In genomic region chr3:122101646-122102045, GRCh38 we compare ENCODE assay signal across 8 cellular contexts. TPM values are rescaled to one million over a fixed set of nuclear protein-coding genes. Genes with fewer than 3 reads are reported as not detected.
DNase-seq lines count a peak whose midpoint lies in the region; ATAC-seq and TF ChIP-seq lines count a peak whose summit lies in the region.

No MANE protein-coding gene starts in this region.

- DNase-seq in Daoy (ENCODE audit: low read depth) (peak; percentile 43), GM20000 (ENCODE audit: low spot score) (peak; percentile 40), HuH-7 (ENCODE audit: low spot score) (peak; percentile 21), NOMO-1 treated with DMSO at 0.1 percent for 48 hours (lab: John Stamatoyannopoulos, UW; ENCODE audit: unreplicated experiment) (peak; percentile 89), brain microvascular endothelial cell (peak; percentile 14), lung (ENCODE audit: low spot score) (no peak), epidermal melanocyte (ENCODE audit: insufficient read length, low spot score) (no peak), cortex of kidney (lab: John Stamatoyannopoulos, UW) (no peak)

- no peak overlapping the region for H3K27ac ChIP-seq in brain microvascular endothelial cell
- H3K27ac ChIP-seq in lung (ENCODE audit: low read depth in 1 of 2, low read length in 1 of 2): no peak overlapping the region

- H3K36me3 ChIP-seq in brain microvascular endothelial cell (replicated peaks) (no peaks in the 10 kb centered on the region), lung (ENCODE audit: control insufficient read depth in 2 of 2, insufficient read depth in 2 of 2, low read length in 2 of 2) (no peaks in the 10 kb centered on the region)

- no peak for ATAC-seq in lung (ENCODE audit: insufficient read depth, low FRiP score)

- WGBS in lung, 2 donors: 24 to 33% methylated on average over 3 of the region's 3 CpGs

- H3K27me3 ChIP-seq in brain microvascular endothelial cell (replicated peaks): no peaks in the 10 kb centered on the region
- no peaks in the 10 kb centered on the region for H3K27me3 ChIP-seq in lung (ENCODE audit: control insufficient read depth, insufficient read depth)

- in situ Hi-C loops in brain microvascular endothelial cell (cut with HindIII; ENCODE audit: low pct_ligation_motif_present, low sequenced_read_pairs): no loop called here

- H3K4me3 ChIP-seq in brain microvascular endothelial cell (ENCODE audit: low read depth, low read length): no peak overlapping the region
- H3K4me3 ChIP-seq in lung: no peak overlapping the region

- no peaks in the 10 kb centered on the region for H3K9me3 ChIP-seq in lung (ENCODE audit: control insufficient read depth in 2 of 2, insufficient read depth in 1 of 2, low read length in 1 of 2)

- TF ChIP-seq CTCF in GM20000 (IDR thresholded peaks at IDR 0.05; ENCODE audit: extremely low read depth, missing control alignments): peak; percentile 38
- peak; percentile 27 for TF ChIP-seq CTCF in brain microvascular endothelial cell (IDR thresholded peaks at IDR 0.05; ENCODE audit: low read depth, low read length, missing control alignments)
- peak; percentile 42 for TF ChIP-seq CTCF in lung (IDR thresholded peaks at IDR 0.05; ENCODE audit: control extremely low read depth, extremely low read depth)

- H3K4me1 ChIP-seq in lung (ENCODE audit: control insufficient read depth in 2 of 2, insufficient read depth in 2 of 2, low read length in 2 of 2): no peaks in the 10 kb centered on the region

RNA-seq across cellular contexts. Expression of gene CD86, which starts 46.5 kb away (rescaled TPM):
- 0.15 and 0.29 TPM in 2 replicates for total RNA-seq in Daoy (2014; rRNA removed; shearing (Covaris generic))
- 10 to 100 TPM; 11.0 to 11.5 TPM for total RNA-seq in lung
- 10 to 100 TPM in 1 of 2 donors, 1 to 10 TPM in 1; 8.0 to 10.5 TPM for polyA plus RNA-seq in lung

Comparison
In these comparisons a context has a peak if more than half of its experiments do, and no peak if none do; other contexts are left out.
1. DNase-seq: peak in Daoy (single experiment), GM20000 (single experiment), HuH-7 (single experiment), NOMO-1 treated with DMSO at 0.1 percent for 48 hours (single experiment) and brain microvascular endothelial cell (single experiment); none in lung (single experiment), epidermal melanocyte (single experiment) and cortex of kidney (single experiment).
2. Peak in every context shown above with its lines, with median percentiles within 50 percentile points of each other: CTCF ChIP-seq.